Comparison of ENCODE assay signal across 21 cellular contexts in the genomic region with DNA sequence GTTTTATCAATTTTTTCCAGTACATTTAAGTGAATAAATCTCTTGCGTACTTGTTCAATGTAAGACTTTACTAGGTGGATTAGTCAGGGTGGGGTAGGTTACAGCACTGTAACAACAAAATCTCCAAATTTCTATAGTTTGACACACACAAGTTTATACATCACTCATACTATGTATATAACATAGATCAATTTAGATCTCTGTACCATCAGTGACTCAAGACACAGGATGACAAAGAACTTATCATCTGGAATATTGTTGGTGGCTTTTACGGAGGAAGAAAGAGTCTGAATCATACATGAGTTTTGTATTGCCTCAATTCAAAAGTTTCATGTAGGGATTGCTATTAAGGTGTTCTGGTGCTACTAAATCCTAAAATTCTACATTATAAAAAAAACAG.
DNase-seq lines count a peak whose midpoint lies in the region; ATAC-seq, FAIRE-seq and TF ChIP-seq lines count a peak whose summit lies in the region.
"Had no signal": no experiment of that assay in that cellular context is flagged by ENCODE, and none has a peak within 500 bp of the region (broad histone marks: within the 10 kb centered on the region; RNA-seq: fewer than 3 reads in every experiment).

No MANE protein-coding gene starts in this region.

- DNase-seq in ELR (ENCODE audit: low read depth) (peak; percentile 31), HT1080 (ENCODE audit: low read depth) (peak; percentile 11), bronchial epithelial cell (ENCODE audit: low read depth) (peak; percentile 26), GM12892 (ENCODE audit: insufficient read length) (no peak), progenitor cell of endocrine pancreas (ENCODE audit: low spot score, unreplicated experiment) (no peak)
- no peak for DNase-seq in stimulated activated effector memory CD8-positive, alpha-beta T cell treated with anti-CD3 and anti-CD28 coated beads, Interleukin-12 subunit alpha, Interleukin-12 subunit beta, amount 100 ng/mL, for 72 hours (ENCODE audit: low spot score in 2 of 2)
- DNase-seq: BE2C; C1 segment of cervical spinal cord; CD4-positive, CD25-positive, alpha-beta regulatory T cell; CD8-positive, alpha-beta memory T cell; COR-L47; DMS 273 treated with DMSO at 0.1 percent for 48 hours; DND-41; EL; HCEC 1CT; IMR-90 had no signal

- H3K9me3 Mint-ChIP-seq in stimulated activated effector memory CD8-positive, alpha-beta T cell treated with anti-CD3 and anti-CD28 coated beads, Interleukin-12 subunit alpha, Interleukin-12 subunit beta, amount 100 ng/mL, for 72 hours = no peaks in the 10 kb centered on the region
- H3K9me3 Mint-ChIP-seq in progenitor cell of endocrine pancreas (ENCODE audit: low read depth) = peaks cover 4% of the 10 kb centered on the region
- H3K9me3 Mint-ChIP-seq: GM23338 had no signal

- ATAC-seq in stimulated activated effector memory CD8-positive, alpha-beta T cell treated with anti-CD3 and anti-CD28 coated beads, Interleukin-12 subunit alpha, Interleukin-12 subunit beta, amount 100 ng/mL, for 72 hours = peak; percentile 43
- ATAC-seq: GM23338 had no signal

- H3K4me3 ChIP-seq in bronchial epithelial cell (ENCODE audit: low read depth, low read length) = no peak overlapping the region
- H3K4me3 ChIP-seq: GM23338 had no signal

- TF ChIP-seq POLR2A in GM12892 (IDR thresholded peaks at IDR 0.05; ENCODE audit: low read depth, low read length) = no peak

- H3K27me3 Mint-ChIP-seq in progenitor cell of endocrine pancreas = no peaks in the 10 kb centered on the region
- H3K27me3 Mint-ChIP-seq: CD4-positive, CD25-positive, alpha-beta regulatory T cell; CD8-positive, alpha-beta memory T cell had no signal

- no peak for TF ChIP-seq CTCF in bronchial epithelial cell (IDR thresholded peaks at IDR 0.05; ENCODE audit: insufficient read depth, low read length, severe bottlenecking)
- TF ChIP-seq CTCF in progenitor cell of endocrine pancreas (IDR thresholded peaks at IDR 0.05; ENCODE audit: unreplicated experiment) = no peak

- FAIRE-seq in bronchial epithelial cell (lab: Jason Lieb, UNC) = no peak
- no peak for FAIRE-seq in GM12892 (lab: Jason Lieb, UNC)
- FAIRE-seq: G401.6, GM12891, H54, HTR-8/SVneo had no signal

- no peaks in the 10 kb centered on the region for H3K27me3 ChIP-seq in bronchial epithelial cell (ENCODE audit: control insufficient read depth, insufficient read depth, low read length)
- H3K27me3 ChIP-seq: BE2C had no signal

- no peaks in the 10 kb centered on the region for H3K36me3 ChIP-seq in bronchial epithelial cell (ENCODE audit: control insufficient read depth, insufficient read depth, low read length)
- H3K36me3 ChIP-seq: BE2C had no signal

- no peaks in the 10 kb centered on the region for H3K36me3 Mint-ChIP-seq in stimulated activated effector memory CD8-positive, alpha-beta T cell treated with anti-CD3 and anti-CD28 coated beads, Interleukin-12 subunit alpha, Interleukin-12 subunit beta, amount 100 ng/mL, for 72 hours
- no peaks in the 10 kb centered on the region for H3K36me3 Mint-ChIP-seq in progenitor cell of endocrine pancreas (ENCODE audit: insufficient read depth)
- H3K36me3 Mint-ChIP-seq: CD4-positive, CD25-positive, alpha-beta regulatory T cell; CD8-positive, alpha-beta memory T cell had no signal

- no peaks in the 10 kb centered on the region for H3K4me1 Mint-ChIP-seq in stimulated activated effector memory CD8-positive, alpha-beta T cell treated with anti-CD3 and anti-CD28 coated beads, Interleukin-12 subunit alpha, Interleukin-12 subunit beta, amount 100 ng/mL, for 72 hours
- peaks cover 13% of the 10 kb centered on the region for H3K4me1 Mint-ChIP-seq in progenitor cell of endocrine pancreas (ENCODE audit: low read depth)
- H3K4me1 Mint-ChIP-seq: CD4-positive, CD25-positive, alpha-beta regulatory T cell; CD8-positive, alpha-beta memory T cell had no signal

- H3K27ac Mint-ChIP-seq in stimulated activated effector memory CD8-positive, alpha-beta T cell treated with anti-CD3 and anti-CD28 coated beads, Interleukin-12 subunit alpha, Interleukin-12 subunit beta, amount 100 ng/mL, for 72 hours = no peak overlapping the region
- no peak overlapping the region for H3K27ac Mint-ChIP-seq in progenitor cell of endocrine pancreas
- H3K27ac Mint-ChIP-seq: CD4-positive, CD25-positive, alpha-beta regulatory T cell; CD8-positive, alpha-beta memory T cell; GM23338 had no signal

- H3K4me3 Mint-ChIP-seq in stimulated activated effector memory CD8-positive, alpha-beta T cell treated with anti-CD3 and anti-CD28 coated beads, Interleukin-12 subunit alpha, Interleukin-12 subunit beta, amount 100 ng/mL, for 72 hours = no peak overlapping the region
- no peak overlapping the region for H3K4me3 Mint-ChIP-seq in progenitor cell of endocrine pancreas (ENCODE audit: low read depth)
- H3K4me3 Mint-ChIP-seq: CD4-positive, CD25-positive, alpha-beta regulatory T cell; CD8-positive, alpha-beta memory T cell; GM23338 had no signal

Comparison
In these comparisons a context has a peak if more than half of its experiments do, and no peak if none do; other contexts are left out.
1. DNase-seq: peak in ELR (single experiment), HT1080 (single experiment) and bronchial epithelial cell (single experiment); none in stimulated activated effector memory CD8-positive, alpha-beta T cell treated with anti-CD3 and anti-CD28 coated beads, Interleukin-12 subunit alpha, Interleukin-12 subunit beta, amount 100 ng/mL, for 72 hours (0 of 2), GM12892 (single experiment) and progenitor cell of endocrine pancreas (single experiment).